Comparison of ENCODE assay signal across 1 cellular context in the genomic region with DNA sequence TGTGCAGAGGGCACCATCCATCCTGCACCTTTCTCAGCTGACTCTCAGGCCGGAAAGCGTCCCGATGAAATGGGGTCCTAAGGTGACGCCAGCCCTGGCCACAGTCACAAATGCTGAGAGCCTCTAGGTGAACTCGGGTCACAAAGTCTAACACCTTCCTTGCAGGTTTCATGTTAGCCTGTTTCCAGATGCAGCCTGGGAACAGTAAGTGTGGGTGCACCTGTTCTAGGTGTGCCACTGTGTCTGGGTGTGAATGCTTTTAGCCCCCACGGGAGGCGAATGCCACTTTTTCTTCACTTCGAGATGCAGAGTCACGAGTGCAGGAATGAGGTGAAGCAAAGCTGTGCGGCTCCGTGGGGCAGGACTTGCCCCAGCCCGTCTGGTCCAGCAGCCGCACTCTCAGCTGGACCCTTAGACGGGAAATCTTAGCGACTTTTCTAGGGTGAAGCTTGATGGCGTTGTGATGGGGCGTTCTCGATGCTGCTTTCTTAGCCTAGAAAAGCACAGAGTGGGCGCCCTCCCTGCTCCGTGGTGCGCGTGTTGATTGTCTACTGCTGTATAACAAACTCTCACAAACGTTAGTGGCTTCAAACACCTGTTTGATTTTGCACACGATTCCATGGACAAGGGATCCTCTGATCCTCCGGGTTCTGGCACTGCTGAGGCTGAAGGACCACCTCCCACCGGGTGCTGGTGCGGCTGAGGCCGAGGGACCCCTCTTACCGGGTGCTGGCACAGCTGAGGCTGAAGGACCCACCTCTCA.
TF ChIP-seq lines count a peak whose summit lies in the region.

No MANE protein-coding gene starts in this region.

TF ChIP-seq in HEK293T, 16 proteins besides CTCF, POLR2A, EP300 and RAD21 (continued from another document):
- TF ChIP-seq, protein P1, sequence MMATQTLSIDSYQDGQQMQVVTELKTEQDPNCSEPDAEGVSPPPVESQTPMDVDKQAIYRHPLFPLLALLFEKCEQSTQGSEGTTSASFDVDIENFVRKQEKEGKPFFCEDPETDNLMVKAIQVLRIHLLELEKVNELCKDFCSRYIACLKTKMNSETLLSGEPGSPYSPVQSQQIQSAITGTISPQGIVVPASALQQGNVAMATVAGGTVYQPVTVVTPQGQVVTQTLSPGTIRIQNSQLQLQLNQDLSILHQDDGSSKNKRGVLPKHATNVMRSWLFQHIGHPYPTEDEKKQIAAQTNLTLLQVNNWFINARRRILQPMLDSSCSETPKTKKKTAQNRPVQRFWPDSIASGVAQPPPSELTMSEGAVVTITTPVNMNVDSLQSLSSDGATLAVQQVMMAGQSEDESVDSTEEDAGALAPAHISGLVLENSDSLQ (IDR thresholded peaks at IDR 0.05), result no peak
- TF ChIP-seq FOXK2 (IDR thresholded peaks at IDR 0.05), result no peak
- TF ChIP-seq TARDBP (IDR thresholded peaks at IDR 0.05), result no peak
- no peak for TF ChIP-seq SUZ12 (IDR thresholded peaks at IDR 0.05)
TF ChIP-seq in HEK293T: peak in this region for 0.
